In the genomic region with DNA sequence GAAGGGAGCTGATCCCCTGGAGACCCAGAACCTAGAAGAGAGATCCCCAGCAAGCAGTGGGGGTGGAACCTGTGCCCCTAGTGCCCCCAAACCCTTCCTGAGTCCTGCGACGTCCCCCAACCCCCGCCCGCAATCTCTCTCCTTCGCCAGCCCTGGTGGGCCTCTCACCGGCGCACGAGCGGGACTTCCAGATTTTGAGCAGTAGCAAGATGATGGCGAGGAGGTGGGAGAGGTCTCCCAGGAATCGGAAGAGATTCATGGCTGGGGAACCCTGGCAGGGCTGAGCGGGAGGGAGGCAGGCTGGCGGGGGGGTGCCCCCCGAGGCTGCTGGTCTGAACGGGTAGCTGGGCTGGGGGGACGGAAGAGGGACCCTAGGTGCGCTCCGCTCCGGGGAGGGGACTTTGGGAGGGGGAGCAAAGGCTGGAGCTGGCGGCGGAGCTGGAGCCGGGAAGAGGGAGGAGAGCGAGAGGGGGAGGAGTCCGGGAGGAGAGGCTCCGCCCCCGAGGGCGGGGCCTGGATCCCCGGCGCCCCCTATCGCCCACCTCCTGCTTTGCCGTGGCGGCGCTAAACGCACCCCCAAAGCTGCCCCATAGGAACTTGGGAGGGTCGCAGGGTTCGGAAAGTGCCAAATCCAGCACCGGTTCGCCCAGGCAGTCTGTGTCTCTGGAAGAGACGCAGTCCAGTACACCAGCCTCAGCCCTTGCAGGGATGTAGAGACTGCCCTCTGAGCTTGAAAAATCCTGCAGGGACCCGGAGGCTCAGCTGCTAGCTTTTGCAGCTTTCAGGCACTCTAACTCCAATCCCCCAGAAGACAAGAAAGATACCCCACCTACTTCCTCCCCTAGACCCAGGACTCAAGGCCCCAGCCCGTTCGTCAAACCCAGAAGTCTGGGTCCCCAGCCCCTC, we compare ENCODE assay signal across 8 cellular contexts. TPM values are rescaled to one million over a fixed set of nuclear protein-coding genes. Genes with fewer than 3 reads are reported as not detected.
A peak's percentile ranks its signal among the peaks of the same experiment; 100 is the strongest.
DNase-seq lines count a peak whose midpoint lies in the region; ATAC-seq and TF ChIP-seq lines count a peak whose summit lies in the region.

A gene (minus strand): TSS at position 452 of the 906 bp plus-strand sequence. CDS start 193 bp downstream, at position 259.

- H3K4me3 Mint-ChIP-seq in CD14-positive monocyte (peak within 1 kb of the TSS; percentile 93 to 97), type B pancreatic cell (peak within 1 kb of the TSS; percentile 97)
- H3K4me3 Mint-ChIP-seq in activated naive CD8-positive, alpha-beta T cell treated with anti-CD3 and anti-CD28 coated beads, Interleukin-2, amount 10 ng/mL, durations not matched to agents 7 days and 5 days: peak within 1 kb of the TSS; percentile 97

- H3K4me1 ChIP-seq in ovary (ENCODE audit: insufficient read depth): peaks cover 9% of the 10 kb centered on the region

- no peaks in the 10 kb centered on the region for H3K27me3 ChIP-seq in ovary

- in situ Hi-C loops in KBM-7 (cut with MboI; ENCODE audit: low pct_unique_long_range_greater_than_20kb, low sequenced_read_pairs): no loop called here

- peak within 1 kb of the TSS; percentile 73 for H3K4me3 ChIP-seq in ovary

- POLR2A ChIA-PET in activated naive CD8-positive, alpha-beta T cell treated with anti-CD3 and anti-CD28 coated beads, Interleukin-2, amount 10 ng/mL, durations not matched to agents 7 days and 5 days (lab: Charles Lee): interaction anchor here (0.8 to 2.0 kb wide), 7 partner anchors 9 to 136 kb away, joined by 3 to 25 read pairs (median 5); a partner anchor contains a TSS

- 2 to 5% (median 3%) methylated on average over 40 to 42 of the region's 42 CpGs for WGBS in ovary, 3 donors

- H3K27me3 Mint-ChIP-seq in CD14-positive monocyte (ENCODE audit: low read depth in 3 of 3) (peaks cover 44 to 49% (median 47%) of the 10 kb centered on the region in 3 donors), type B pancreatic cell (peaks cover 35% of the 10 kb centered on the region)
- H3K27me3 Mint-ChIP-seq in activated naive CD8-positive, alpha-beta T cell treated with anti-CD3 and anti-CD28 coated beads, Interleukin-2, amount 10 ng/mL, durations not matched to agents 7 days and 5 days: peaks cover 35% of the 10 kb centered on the region

- DNase-seq in CD14-positive monocyte (ENCODE audit: low spot score) (no peak), KBM-7 (peak; percentile 85), Right ventricle myocardium inferior (ENCODE audit: missing footprints) (peak; percentile 85), ovary (peak; percentile 81 to 90 (median 85)), type B pancreatic cell (ENCODE audit: extremely low spot score, unreplicated experiment) (peak; percentile 91)
- peak; percentile 91 for DNase-seq in activated naive CD8-positive, alpha-beta T cell treated with anti-CD3 and anti-CD28 coated beads, Interleukin-2, amount 10 ng/mL, durations not matched to agents 7 days and 5 days

- peak; percentile 77 for TF ChIP-seq POLR2A in ovary (IDR thresholded peaks at IDR 0.05)

- H3K36me3 Mint-ChIP-seq in CD14-positive monocyte: peaks cover 24 to 30% of the 10 kb centered on the region in 2 donors
- peaks cover 14% of the 10 kb centered on the region for H3K36me3 Mint-ChIP-seq in activated naive CD8-positive, alpha-beta T cell treated with anti-CD3 and anti-CD28 coated beads, Interleukin-2, amount 10 ng/mL, durations not matched to agents 7 days and 5 days
- peaks cover 11% of the 10 kb centered on the region for H3K36me3 Mint-ChIP-seq in type B pancreatic cell

- H3K9me3 ChIP-seq in ovary: no peaks in the 10 kb centered on the region

- TF ChIP-seq CTCF in CD14-positive monocyte (IDR thresholded peaks at IDR 0.05) (peak; percentile 82), ovary (IDR thresholded peaks at IDR 0.05) (peak; percentile 87 to 93 (median 89)), type B pancreatic cell (conservative IDR thresholded peaks at IDR 0.05) (peak; percentile 92)

- intact Hi-C loops in CD14-positive monocyte (cut with micrococcal nuclease): loop anchor here in 1 of 2 donors (10.0 kb wide), 1 partner anchor 53 kb away; a partner anchor contains a TSS
- intact Hi-C loops in Right ventricle myocardium inferior (cut with DNase I): loop anchor here (1.0 kb wide), 1 partner anchor 55 kb away; no protein-coding TSS in a partner anchor
- intact Hi-C loops in ovary (cut with DNase I): no loop called here

- ATAC-seq in GM19324 (IDR thresholded peaks at IDR 0.05; ENCODE audit: low FRiP score, unreplicated experiment) (peak; percentile 74), SK-N-SH treated with all-trans-retinoic acid at 6 μM for 48 hours (peak; percentile 76), Right ventricle myocardium inferior (peak; percentile 95)
- ATAC-seq in activated naive CD8-positive, alpha-beta T cell treated with anti-CD3 and anti-CD28 coated beads, Interleukin-2, amount 10 ng/mL, durations not matched to agents 7 days and 5 days (ENCODE audit: low read depth): peak; percentile 62

- no peak for TF ChIP-seq EP300 in ovary (IDR thresholded peaks at IDR 0.05)

- H3K36me3 ChIP-seq in ovary: no peaks in the 10 kb centered on the region

- H3K9me3 Mint-ChIP-seq in CD14-positive monocyte: peaks cover 0 to 29% (median 4%) of the 10 kb centered on the region in 7 donors
- H3K9me3 Mint-ChIP-seq in activated naive CD8-positive, alpha-beta T cell treated with anti-CD3 and anti-CD28 coated beads, Interleukin-2, amount 10 ng/mL, durations not matched to agents 7 days and 5 days: no peaks in the 10 kb centered on the region
- no peaks in the 10 kb centered on the region for H3K9me3 Mint-ChIP-seq in type B pancreatic cell

- peak within 1 kb of the TSS; percentile 87 to 90 for H3K27ac ChIP-seq in ovary

- peak within 1 kb of the TSS; percentile 86 to 98 (median 93) for H3K27ac Mint-ChIP-seq in CD14-positive monocyte
- H3K27ac Mint-ChIP-seq in activated naive CD8-positive, alpha-beta T cell treated with anti-CD3 and anti-CD28 coated beads, Interleukin-2, amount 10 ng/mL, durations not matched to agents 7 days and 5 days: peak within 1 kb of the TSS; percentile 95
- H3K27ac Mint-ChIP-seq in type B pancreatic cell: peak within 1 kb of the TSS; percentile 88

- H3K4me1 Mint-ChIP-seq in CD14-positive monocyte (peaks cover 12% of the 10 kb centered on the region), type B pancreatic cell (ENCODE audit: unreplicated experiment) (peaks cover 5% of the 10 kb centered on the region)
- H3K4me1 Mint-ChIP-seq in activated naive CD8-positive, alpha-beta T cell treated with anti-CD3 and anti-CD28 coated beads, Interleukin-2, amount 10 ng/mL, durations not matched to agents 7 days and 5 days: peaks cover 19% of the 10 kb centered on the region

TF ChIP-seq in SK-N-SH treated with all-trans-retinoic acid at 6 μM for 48 hours, 23 proteins besides CTCF, POLR2A, EP300 and RAD21:
- TF ChIP-seq RARB (CRISPR knock-in tag; IDR thresholded peaks at IDR 0.05): no peak
- TF ChIP-seq TCF4 (CRISPR knock-in tag; IDR thresholded peaks at IDR 0.05; ENCODE audit: borderline replicate concordance): no peak
- no peak for TF ChIP-seq TOX (CRISPR knock-in tag; IDR thresholded peaks at IDR 0.05; ENCODE audit: borderline replicate concordance)
- no peak for TF ChIP-seq ZFP30 (CRISPR knock-in tag; IDR thresholded peaks at IDR 0.05)
- no peak for TF ChIP-seq ZNF8 (CRISPR knock-in tag; IDR thresholded peaks at IDR 0.05)
- TF ChIP-seq ARNTL (CRISPR knock-in tag; IDR thresholded peaks at IDR 0.05; ENCODE audit: borderline replicate concordance, low read depth): no peak
- no peak for TF ChIP-seq GLIS3 (CRISPR knock-in tag; IDR thresholded peaks at IDR 0.05)
- no peak for TF ChIP-seq SNAI2 (CRISPR knock-in tag; IDR thresholded peaks at IDR 0.05)
- TF ChIP-seq, protein P1, sequence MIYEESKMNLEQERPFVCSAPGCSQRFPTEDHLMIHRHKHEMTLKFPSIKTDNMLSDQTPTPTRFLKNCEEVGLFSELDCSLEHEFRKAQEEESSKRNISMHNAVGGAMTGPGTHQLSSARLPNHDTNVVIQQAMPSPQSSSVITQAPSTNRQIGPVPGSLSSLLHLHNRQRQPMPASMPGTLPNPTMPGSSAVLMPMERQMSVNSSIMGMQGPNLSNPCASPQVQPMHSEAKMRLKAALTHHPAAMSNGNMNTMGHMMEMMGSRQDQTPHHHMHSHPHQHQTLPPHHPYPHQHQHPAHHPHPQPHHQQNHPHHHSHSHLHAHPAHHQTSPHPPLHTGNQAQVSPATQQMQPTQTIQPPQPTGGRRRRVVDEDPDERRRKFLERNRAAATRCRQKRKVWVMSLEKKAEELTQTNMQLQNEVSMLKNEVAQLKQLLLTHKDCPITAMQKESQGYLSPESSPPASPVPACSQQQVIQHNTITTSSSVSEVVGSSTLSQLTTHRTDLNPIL (CRISPR knock-in tag; IDR thresholded peaks at IDR 0.05; ENCODE audit: low read depth): no peak
- no peak for TF ChIP-seq PPARA (CRISPR knock-in tag; IDR thresholded peaks at IDR 0.05; ENCODE audit: borderline replicate concordance)
- no peak for TF ChIP-seq ESRRG (CRISPR knock-in tag; IDR thresholded peaks at IDR 0.05)
- no peak for TF ChIP-seq ZFP3 (CRISPR knock-in tag; IDR thresholded peaks at IDR 0.05)
- TF ChIP-seq ISL1 (CRISPR knock-in tag; IDR thresholded peaks at IDR 0.05): no peak
- TF ChIP-seq, protein P2, sequence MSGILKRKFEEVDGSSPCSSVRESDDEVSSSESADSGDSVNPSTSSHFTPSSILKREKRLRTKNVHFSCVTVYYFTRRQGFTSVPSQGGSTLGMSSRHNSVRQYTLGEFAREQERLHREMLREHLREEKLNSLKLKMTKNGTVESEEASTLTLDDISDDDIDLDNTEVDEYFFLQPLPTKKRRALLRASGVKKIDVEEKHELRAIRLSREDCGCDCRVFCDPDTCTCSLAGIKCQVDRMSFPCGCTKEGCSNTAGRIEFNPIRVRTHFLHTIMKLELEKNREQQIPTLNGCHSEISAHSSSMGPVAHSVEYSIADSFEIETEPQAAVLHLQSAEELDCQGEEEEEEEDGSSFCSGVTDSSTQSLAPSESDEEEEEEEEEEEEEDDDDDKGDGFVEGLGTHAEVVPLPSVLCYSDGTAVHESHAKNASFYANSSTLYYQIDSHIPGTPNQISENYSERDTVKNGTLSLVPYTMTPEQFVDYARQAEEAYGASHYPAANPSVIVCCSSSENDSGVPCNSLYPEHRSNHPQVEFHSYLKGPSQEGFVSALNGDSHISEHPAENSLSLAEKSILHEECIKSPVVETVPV (CRISPR knock-in tag; IDR thresholded peaks at IDR 0.05): no peak
- TF ChIP-seq ZC3H10 (CRISPR knock-in tag; IDR thresholded peaks at IDR 0.05): no peak
- no peak for TF ChIP-seq ZNF565 (CRISPR knock-in tag; conservative IDR thresholded peaks at IDR 0.05; ENCODE audit: low read depth)
- TF ChIP-seq ZNF70 (CRISPR knock-in tag; IDR thresholded peaks at IDR 0.05): no peak

RNA-seq across cellular contexts. Expression of the gene that starts here (rescaled TPM):
- 10 to 100 TPM; 42.0 to 51.3 TPM for polyA plus RNA-seq in CD14-positive monocyte
- total RNA-seq in activated naive CD8-positive, alpha-beta T cell treated with anti-CD3 and anti-CD28 coated beads, Interleukin-2, amount 10 ng/mL, durations not matched to agents 7 days and 5 days: 10 to 100 TPM; 75.8 to 75.9 TPM
- 73.5 TPM for total RNA-seq in Right ventricle myocardium inferior
- total RNA-seq in ovary: 100 to 1,000 TPM in 6 of 7 donors, 10 to 100 TPM in 1; 94.0 to 202 (median 170) TPM
- polyA plus RNA-seq in ovary: 100 to 1,000 TPM; 180 to 333 TPM
- 227 and 245 TPM in 2 replicates for total RNA-seq in type B pancreatic cell (ENCODE audit: low replicate concordance)
